Comparison of ENCODE assay signal across 31 cellular contexts in the genomic region with DNA sequence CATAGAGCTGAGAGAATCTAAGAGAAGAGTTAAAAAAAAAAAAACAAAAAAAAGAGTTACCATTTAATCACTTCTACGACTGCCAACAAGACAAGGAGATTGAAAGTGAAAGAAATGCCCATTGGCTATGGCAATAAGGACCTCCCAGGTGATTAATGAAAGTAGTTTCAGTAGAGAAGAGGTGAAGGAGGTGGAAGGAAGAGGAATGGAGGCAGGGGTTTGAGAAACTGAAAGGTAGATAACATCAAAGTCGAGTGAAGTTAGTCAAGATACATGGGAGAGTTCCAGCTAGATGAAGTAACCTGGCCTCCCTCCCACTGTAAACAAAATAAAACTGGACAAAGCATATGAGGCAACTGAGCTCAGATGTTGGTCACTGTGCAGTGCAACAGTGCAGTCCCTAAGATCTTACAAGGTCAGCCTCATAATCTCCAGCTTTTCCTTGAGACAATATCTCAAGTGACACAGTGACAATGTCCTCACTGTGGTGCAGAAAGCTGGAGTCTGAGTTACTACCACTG.
"Had no signal": no experiment of that assay in that cellular context is flagged by ENCODE, and none has a peak within 500 bp of the region (broad histone marks: within the 10 kb centered on the region; RNA-seq: fewer than 3 reads in every experiment).

No MANE protein-coding gene starts in this region.

- H3K79me2 ChIP-seq: hepatocyte had no signal

- H3K9me3 ChIP-seq: ascending aorta, colonic mucosa, esophagus squamous epithelium, gastrocnemius medialis, ovary, right atrium auricular region, tibial artery had no signal

- ATAC-seq: activated CD4-positive, CD25-positive, alpha-beta regulatory T cell treated with anti-CD3 and anti-CD28 coated beads, Interleukin-2, amount 50 U/mL, for 24 hours; gastrocnemius medialis; left cardiac atrium; naive thymus-derived CD4-positive, alpha-beta T cell had no signal

- DNase-seq: activated CD4-positive, alpha-beta T cell treated with anti-CD3 and anti-CD28 coated beads for 48 hours; activated CD4-positive, alpha-beta T cell treated with anti-CD3 and anti-CD28 coated beads, Interleukin-2, amount 50 U/mL, for 48 hours; activated CD8-positive, alpha-beta memory T cell treated with anti-CD3 and anti-CD28 coated beads for 24 hours; activated effector memory CD4-positive, alpha-beta T cell treated with anti-CD3 and anti-CD28 coated beads, Interleukin-2, amount 50 U/mL, for 16 hours; activated naive CD4-positive, alpha-beta T cell treated with anti-CD3 and anti-CD28 coated beads, Interleukin-2, amount 10 ng/mL, durations not matched to agents 7 days and 5 days; activated naive CD8-positive, alpha-beta T cell treated with anti-CD3 and anti-CD28 coated beads, Interleukin-2, amount 10 ng/mL, durations not matched to agents 7 days and 5 days; activated T-cell treated with anti-CD3 and anti-CD28 coated beads, Interleukin-2, amount 50 U/mL, for 1 hour; cerebellar nuclear complex; colonic mucosa; effector CD8-positive, alpha-beta T cell; esophagus squamous epithelium; gastrocnemius medialis; islet precursor cell; left cardiac atrium; naive thymus-derived CD4-positive, alpha-beta T cell; ovary; stimulated activated CD4-positive, alpha-beta T cell treated with anti-CD3 and anti-CD28 coated beads, Interleukin-15, amount 100 ng/mL, for 24 hours; stimulated activated CD4-positive, alpha-beta T cell treated with anti-CD3 and anti-CD28 coated beads, Interleukin-2, amount 100 ng/mL, for 24 hours; stimulated activated naive CD4-positive, alpha-beta T cell; T-helper 9 cell; tibial artery; WERI-Rb-1 had no signal

- H3K4me1 ChIP-seq: ascending aorta, colonic mucosa, esophagus squamous epithelium, gastrocnemius medialis, right atrium auricular region, suprapubic skin, tibial artery had no signal

- H3K4me2 ChIP-seq: hepatocyte had no signal

- H3K4me3 ChIP-seq: ascending aorta, cardiac muscle cell, colonic mucosa, esophagus squamous epithelium, gastrocnemius medialis, hepatocyte, ovary, right atrium auricular region, suprapubic skin, tibial artery had no signal

- FAIRE-seq: endometrium, TTC549 had no signal

- H3K27ac ChIP-seq: ascending aorta, cardiac muscle cell, colonic mucosa, epithelial cell of prostate, esophagus squamous epithelium, gastrocnemius medialis, ovary, right atrium auricular region, suprapubic skin, tibial artery, WERI-Rb-1 had no signal

- H3K27me3 ChIP-seq: ascending aorta, cardiac muscle cell, colonic mucosa, esophagus squamous epithelium, gastrocnemius medialis, hepatocyte, ovary, right atrium auricular region, suprapubic skin, tibial artery had no signal

- H2AFZ ChIP-seq: hepatocyte had no signal

- H3K36me3 ChIP-seq: ascending aorta, cardiac muscle cell, colonic mucosa, esophagus squamous epithelium, gastrocnemius medialis, ovary, right atrium auricular region, suprapubic skin, tibial artery, WERI-Rb-1 had no signal
